In the genomic region with DNA sequence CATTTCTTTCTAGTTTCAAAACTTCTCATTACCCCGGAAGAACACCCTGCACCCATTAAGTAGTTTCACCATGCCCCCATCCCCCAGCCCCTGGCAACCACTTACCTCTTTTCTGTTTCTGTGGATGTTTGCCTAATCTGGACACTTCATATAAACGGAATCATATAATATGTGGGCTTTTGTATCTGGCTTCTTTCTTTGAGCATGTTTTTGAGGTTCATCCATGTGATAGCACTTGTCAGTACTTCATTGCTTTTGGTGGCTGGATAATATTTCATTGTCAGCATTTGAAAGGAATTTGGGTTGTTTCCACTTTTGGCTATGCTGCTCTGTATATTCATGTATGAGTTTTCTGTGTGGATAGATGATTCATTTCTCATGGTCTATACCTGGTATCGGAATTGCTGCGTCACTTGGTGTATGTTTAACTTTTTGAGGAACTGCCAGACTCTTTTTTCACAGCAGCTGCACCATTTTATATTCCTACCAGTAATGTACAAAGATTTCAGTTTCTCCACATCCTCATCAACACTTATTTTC, we compare ENCODE assay signal across 8 cellular contexts. TPM values are rescaled to one million over a fixed set of nuclear protein-coding genes. Genes with fewer than 3 reads are reported as not detected.
A peak's percentile ranks its signal among the peaks of the same experiment; 100 is the strongest.
DNase-seq lines count a peak whose midpoint lies in the region; ATAC-seq, FAIRE-seq and TF ChIP-seq lines count a peak whose summit lies in the region.

No MANE protein-coding gene starts in this region.

- TF ChIP-seq EP300 in GM12878 (IDR thresholded peaks at IDR 0.05; ENCODE audit: borderline replicate concordance in 1 of 2, control insufficient read depth in 1 of 2, low read depth in 2 of 2, low read length in 2 of 2): peak; percentile 84 to 92

- H3K4me2 ChIP-seq in BLaER1 (peak overlapping the region; percentile 78), GM12878 (ENCODE audit: control insufficient read depth, insufficient read depth) (peak overlapping the region; percentile 55)

- SMC1A ChIA-PET in GM12878 (lab: Charles Lee; ENCODE audit: uncharacterized antibody, unreplicated experiment): interaction anchor here (0.6 kb wide), 1 partner anchor 63 kb away, joined by 4 read pairs; no protein-coding TSS in a partner anchor

- ATAC-seq in GM19351 (IDR thresholded peaks at IDR 0.05; ENCODE audit: unreplicated experiment) (peak; percentile 57), HG03520 (IDR thresholded peaks at IDR 0.05; ENCODE audit: unreplicated experiment) (peak; percentile 60), GM12878 (peak; percentile 79)

- H3K9ac ChIP-seq in BLaER1 (no peak overlapping the region), GM12878 (ENCODE audit: control insufficient read depth, insufficient read depth, low read length) (peak overlapping the region; percentile 63)

- POLR2A ChIA-PET in GM12878 (lab: Charles Lee): interaction anchor here (0.7 to 3.2 kb wide), 3 partner anchors 22 to 64 kb away, joined by 3 to 18 read pairs (median 3); a partner anchor contains a TSS

- RAD21 ChIA-PET in GM12878 (lab: Charles Lee; ENCODE audit: unreplicated experiment): interaction anchor here (1.9 to 3.9 kb wide), 3 partner anchors 21 to 63 kb away, joined by 7 to 28 read pairs (median 12); a partner anchor contains a TSS

- H2AFZ ChIP-seq in GM12878 (ENCODE audit: control insufficient read depth, low read depth, low read length): no peak overlapping the region; the same call in 1 of the 2 replicates

- H3K27ac ChIP-seq in BLaER1: peak overlapping the region; percentile 51; the same call in 1 of the 2 replicates
- peak overlapping the region; percentile 98 for H3K27ac ChIP-seq in GM12878 (ENCODE audit: control insufficient read depth, insufficient read depth)
- H3K27ac ChIP-seq in thyroid gland: peak overlapping the region; percentile 21 to 70 (median 36)

- intact Hi-C loops in GM12878 (cut with micrococcal nuclease; ENCODE audit: unreplicated experiment) (loop anchor here (1.0 to 2.0 kb wide), 2 partner anchors 22 to 61 kb away; no protein-coding TSS in a partner anchor), thyroid gland (cut with DNase I) (no loop called here)

- H4K20me1 ChIP-seq in BLaER1: no peaks in the 10 kb centered on the region
- no peaks in the 10 kb centered on the region for H4K20me1 ChIP-seq in GM12878 (ENCODE audit: control insufficient read depth, insufficient read depth)

- CTCF ChIA-PET in GM12878 (lab: Yijun Ruan, JAX): interaction anchor here (0.6 to 1.7 kb wide), 2 partner anchors 11 to 23 kb away, joined by 3 to 8 read pairs; no protein-coding TSS in a partner anchor

- peaks cover 59% of the 10 kb centered on the region for H3K36me3 ChIP-seq in BLaER1
- H3K36me3 ChIP-seq in GM12878 (ENCODE audit: control insufficient read depth in 2 of 2, insufficient read depth in 2 of 2, low read length in 1 of 2): peaks cover 11 to 17% of the 10 kb centered on the region in 2 experiments; a peak in 3 of 4 replicates
- H3K36me3 ChIP-seq in thyroid gland: peaks cover 3 to 5% of the 10 kb centered on the region in 2 donors

- DNase-seq in GM12878 (ENCODE audit: low read depth, low spot score): peak; percentile 90
- peak; percentile 55 to 64 for DNase-seq in thyroid gland
- DNase-seq in DMS53 treated with DMSO at 0.1 percent for 48 hours (lab: John Stamatoyannopoulos, UW; ENCODE audit: unreplicated experiment): no peak
- no peak for DNase-seq in globus pallidus (ENCODE audit: low spot score)
- no peak for DNase-seq in NCI-H510A (lab: John Stamatoyannopoulos, UW)

- 0 out of 2 replicates have a peak, but pooled peaks have one; percentile 5 for TF ChIP-seq RAD21 in GM12878 (IDR thresholded peaks at IDR 0.05; ENCODE audit: insufficient read depth, low read depth, low read length)

- in situ Hi-C loops in GM12878 (cut with MboI): loop anchor here (5.0 to 25.0 kb wide), 2 partner anchors 65 to 1935 kb away; a partner anchor contains a TSS

- FAIRE-seq in GM12878 (lab: Jason Lieb, UNC): peak; percentile 93

- H3K79me2 ChIP-seq in GM12878 (ENCODE audit: control insufficient read depth, insufficient read depth, low read length): peaks cover 20% of the 10 kb centered on the region

- H3K27me3 ChIP-seq in BLaER1 (no peaks in the 10 kb centered on the region), GM12878 (replicated peaks in 1 of 2; ENCODE audit: control insufficient read depth in 2 of 2, insufficient read depth in 2 of 2, low read length in 1 of 2) (no peaks in the 10 kb centered on the region), thyroid gland (no peaks in the 10 kb centered on the region)

- no peaks in the 10 kb centered on the region for H3K9me3 ChIP-seq in BLaER1
- H3K9me3 ChIP-seq in GM12878 (replicated peaks; ENCODE audit: control insufficient read depth, insufficient read depth, low read length): no peaks in the 10 kb centered on the region
- H3K9me3 ChIP-seq in thyroid gland: no peaks in the 10 kb centered on the region

- WGBS in GM12878 (ENCODE audit: insufficient coverage, insufficient replicate concordance, low lambda C conversion rate, missing lambda C conversion rate): 0% methylated on average over 4 of the region's 4 CpGs
- 66 to 69% methylated on average over 4 of the region's 4 CpGs for WGBS in thyroid gland, 2 donors

- H3K4me1 ChIP-seq in BLaER1: peaks cover 57% of the 10 kb centered on the region
- peaks cover 28% of the 10 kb centered on the region for H3K4me1 ChIP-seq in GM12878 (ENCODE audit: control insufficient read depth, insufficient read depth, low read length)
- H3K4me1 ChIP-seq in thyroid gland: peaks cover 16 to 18% of the 10 kb centered on the region in 2 donors

- no peak overlapping the region for H3K4me3 ChIP-seq in BLaER1
- H3K4me3 ChIP-seq in GM12878: 0 out of 2 replicates have a peak overlapping the region, but pooled peaks have one; percentile 37
- no peak overlapping the region for H3K4me3 ChIP-seq in thyroid gland (replicated peaks in 1 of 3)

- BruUV-seq in GM12878 (replicated peaks; lab: Mats Ljungman, UMichigan): no TSS peak

- TF ChIP-seq CTCF in GM12878 (IDR thresholded peaks at IDR 0.05 in 2 of 3, conservative IDR thresholded peaks at IDR 0.05 in 1 of 3; ENCODE audit: control insufficient read depth in 2 of 3, extremely low read depth in 1 of 3, insufficient read depth in 1 of 3, low read depth in 3 of 3, low read length in 3 of 3) (no peak), thyroid gland (IDR thresholded peaks at IDR 0.05) (no peak)

- TF ChIP-seq POLR2A in GM12878 (IDR thresholded peaks at IDR 0.05; ENCODE audit: low read depth, low read length): no peak
- no peak for TF ChIP-seq POLR2A in thyroid gland (IDR thresholded peaks at IDR 0.05)

TF ChIP-seq in GM12878, 131 proteins besides CTCF, POLR2A, EP300 and RAD21 (continues in another document):
- TF ChIP-seq CREM (IDR thresholded peaks at IDR 0.05; ENCODE audit: low read depth) (peak; percentile 81), NR2F1 (conservative IDR thresholded peaks at IDR 0.05) (0 out of 2 replicates have a peak, but pooled peaks have one; percentile 45), IRF4 (IDR thresholded peaks at IDR 0.05; ENCODE audit: low read depth, low read length) (peak; percentile 71; the same call in 1 of the 2 replicates), LARP7 (IDR thresholded peaks at IDR 0.05) (no peak), SUPT20H (IDR thresholded peaks at IDR 0.05; ENCODE audit: borderline replicate concordance, control insufficient read depth, low read depth, low read length) (no peak), ZNF24 (IDR thresholded peaks at IDR 0.05) (peak; percentile 13; the same call in 1 of the 2 replicates), TCF7 (IDR thresholded peaks at IDR 0.05; ENCODE audit: borderline replicate concordance) (0 out of 2 replicates have a peak, but pooled peaks have one; percentile 28), MTA2 (IDR thresholded peaks at IDR 0.05; ENCODE audit: low read depth) (peak; percentile 92), PAX5 (IDR thresholded peaks at IDR 0.05; ENCODE audit: borderline replicate concordance, low read depth, low read length) (no peak; the same call in 1 of the 2 replicates), WRNIP1 (IDR thresholded peaks at IDR 0.05; ENCODE audit: borderline replicate concordance, low read depth, low read length) (no peak)
- TF ChIP-seq, protein P1, sequence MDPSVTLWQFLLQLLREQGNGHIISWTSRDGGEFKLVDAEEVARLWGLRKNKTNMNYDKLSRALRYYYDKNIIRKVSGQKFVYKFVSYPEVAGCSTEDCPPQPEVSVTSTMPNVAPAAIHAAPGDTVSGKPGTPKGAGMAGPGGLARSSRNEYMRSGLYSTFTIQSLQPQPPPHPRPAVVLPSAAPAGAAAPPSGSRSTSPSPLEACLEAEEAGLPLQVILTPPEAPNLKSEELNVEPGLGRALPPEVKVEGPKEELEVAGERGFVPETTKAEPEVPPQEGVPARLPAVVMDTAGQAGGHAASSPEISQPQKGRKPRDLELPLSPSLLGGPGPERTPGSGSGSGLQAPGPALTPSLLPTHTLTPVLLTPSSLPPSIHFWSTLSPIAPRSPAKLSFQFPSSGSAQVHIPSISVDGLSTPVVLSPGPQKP (IDR thresholded peaks at IDR 0.05; ENCODE audit: low read depth, low read length): no peak

RNA-seq across cellular contexts. Expression of a gene that starts 30.0 kb away (rescaled TPM):
- not detected in 2 replicates for total RNA-seq in GM12878 (2013; cell fraction: nucleolus; rRNA removed)
- under 0.01 TPM in 1 of 2 replicates, not detected in the other for total RNA-seq in GM12878 (2014; rRNA removed)
- total RNA-seq in GM12878 (2014; rRNA removed; fragmentation: Illumina TruSeq; extraction: Trizol): not detected in 2 replicates
- total RNA-seq in GM12878 (2021): not detected in 2 replicates
- polyA plus RNA-seq in GM12878 (2011; ENCODE audit: low read depth): 0.47 TPM
- not detected in 2 replicates for polyA plus RNA-seq in GM12878 (2011; rRNA removed)
- polyA plus RNA-seq in GM12878 (2011; cell fraction: cytosol; rRNA removed): not detected in 2 replicates
- polyA plus RNA-seq in GM12878 (2011; cell fraction: nucleus; rRNA removed): not detected in 2 replicates
- polyA plus RNA-seq in GM12878 (2012): 1.5 and 1.6 TPM in 2 replicates
- not detected in 2 replicates for polyA plus RNA-seq in GM12878 (2014; fragmentation: Illumina TruSeq; extraction: Trizol)
- under 1 TPM; 0.03 to 0.18 TPM for polyA plus RNA-seq in GM12878 (2014; fragmentation: Nextera tagmentation; extraction: Ambion mirVana)
- 0.03 and 0.13 TPM in 2 replicates for polyA plus RNA-seq in GM12878 (2014; rRNA removed)
- under 1 TPM; 0.07 to 0.08 TPM for polyA plus RNA-seq in GM12878 (2016; fragmentation: Nextera tagmentation; extraction: Ambion mirVana)
- polyA minus RNA-seq in GM12878 (2011; rRNA and poly(A)+ RNA removed): not detected in 2 replicates
- polyA minus RNA-seq in GM12878 (2011; cell fraction: cytosol; rRNA and poly(A)+ RNA removed): not detected in 2 replicates
- polyA minus RNA-seq in GM12878 (2011; cell fraction: nucleus; rRNA and poly(A)+ RNA removed): not detected in 2 replicates
- total RNA-seq in thyroid gland: not detected

Comparison
In these comparisons a context has a peak if more than half of its experiments do, and no peak if none do; other contexts are left out.
1. H3K27ac ChIP-seq: peak in every context shown above with its lines; median percentile 98 in GM12878; 51 in BLaER1; 36 in thyroid gland.
2. DNase-seq: peak in GM12878 (single experiment) and thyroid gland (2 of 2); none in DMS53 treated with DMSO at 0.1 percent for 48 hours (single experiment), globus pallidus (single experiment) and NCI-H510A (single experiment).
3. Peak in every context shown above with its lines, with median percentiles within 50 percentile points of each other: ATAC-seq.